8 cellular contexts compared by ENCODE assay signal in the genomic region with DNA sequence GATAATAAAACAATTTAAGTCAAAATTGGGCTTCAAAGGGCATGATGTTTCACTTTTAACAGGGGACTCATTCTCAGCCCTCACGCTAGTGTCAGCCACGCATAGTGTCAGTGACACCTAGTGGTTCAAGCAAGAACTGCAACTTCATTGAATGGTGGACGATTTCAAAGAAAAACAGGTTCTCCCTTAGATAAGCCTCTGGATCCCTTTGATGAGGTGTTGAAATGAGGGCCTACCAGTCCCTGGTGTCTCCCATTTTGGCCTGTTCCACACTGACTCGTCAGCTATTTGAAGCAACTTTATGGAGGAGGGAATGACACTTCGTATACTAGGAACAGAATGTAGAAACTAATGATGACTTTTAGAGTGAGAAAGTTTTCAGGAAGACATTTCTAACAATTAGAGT. TPM values are rescaled to one million over a fixed set of nuclear protein-coding genes. Genes with fewer than 3 reads are reported as not detected.
A peak's percentile ranks its signal among the peaks of the same experiment; 100 is the strongest.
DNase-seq lines count a peak whose midpoint lies in the region; ATAC-seq and TF ChIP-seq lines count a peak whose summit lies in the region.

No MANE protein-coding gene starts in this region.

- DNase-seq in activated CD8-positive, alpha-beta memory T cell treated with anti-CD3 and anti-CD28 coated beads, Interleukin-2, amount 10 ng/mL, durations not matched to agents 7 days and 5 days, result peak; percentile 54
- no peak for DNase-seq in activated CD8-positive, alpha-beta memory T cell treated with anti-CD3 and anti-CD28 coated beads for 24 hours
- DNase-seq in T-helper 2 cell treated with Interferon-gamma antibody and Interleukin-4, amounts not matched to agents 5 μg/mL and 100 μg/mL, for 36 hours (ENCODE audit: low spot score), result peak; percentile 23
- DNase-seq in dermis blood vessel endothelial cell (peak; percentile 63), lung (ENCODE audit: low spot score) (peak; percentile 39), tibial nerve (ENCODE audit: low spot score in 2 of 2) (peak in 1 of 2 donors; percentile 64)

- peak; percentile 63 for ATAC-seq in activated CD8-positive, alpha-beta memory T cell treated with anti-CD3 and anti-CD28 coated beads, Interleukin-2, amount 10 ng/mL, durations not matched to agents 7 days and 5 days
- ATAC-seq in lung (ENCODE audit: insufficient read depth, low FRiP score) (peak; percentile 77), HG03139 (IDR thresholded peaks at IDR 0.05; ENCODE audit: unreplicated experiment) (no peak)

- TF ChIP-seq POLR2A in tibial nerve (IDR thresholded peaks at IDR 0.05), result no peak

- H3K36me3 Mint-ChIP-seq in activated CD8-positive, alpha-beta memory T cell treated with anti-CD3 and anti-CD28 coated beads, Interleukin-2, amount 10 ng/mL, durations not matched to agents 7 days and 5 days, result no peaks in the 10 kb centered on the region
- H3K36me3 Mint-ChIP-seq in T-helper 2 cell treated with Interferon-gamma antibody and Interleukin-4, amounts not matched to agents 5 μg/mL and 100 μg/mL, for 36 hours (ENCODE audit: low read depth), result no peaks in the 10 kb centered on the region

- H3K4me3 Mint-ChIP-seq in activated CD8-positive, alpha-beta memory T cell treated with anti-CD3 and anti-CD28 coated beads, Interleukin-2, amount 10 ng/mL, durations not matched to agents 7 days and 5 days, result no peak overlapping the region
- H3K4me3 Mint-ChIP-seq in T-helper 2 cell treated with Interferon-gamma antibody and Interleukin-4, amounts not matched to agents 5 μg/mL and 100 μg/mL, for 36 hours, result no peak overlapping the region

- peaks cover 55% of the 10 kb centered on the region for H3K27me3 Mint-ChIP-seq in activated CD8-positive, alpha-beta memory T cell treated with anti-CD3 and anti-CD28 coated beads, Interleukin-2, amount 10 ng/mL, durations not matched to agents 7 days and 5 days
- H3K27me3 Mint-ChIP-seq in T-helper 2 cell treated with Interferon-gamma antibody and Interleukin-4, amounts not matched to agents 5 μg/mL and 100 μg/mL, for 36 hours (ENCODE audit: low read depth), result peaks cover 13% of the 10 kb centered on the region

- H3K9me3 ChIP-seq in lung (ENCODE audit: control insufficient read depth in 2 of 2, insufficient read depth in 1 of 2, low read length in 1 of 2) (no peaks in the 10 kb centered on the region), tibial nerve (no peaks in the 10 kb centered on the region)

- no peaks in the 10 kb centered on the region for H3K36me3 ChIP-seq in lung (ENCODE audit: control insufficient read depth in 2 of 2, insufficient read depth in 2 of 2, low read length in 2 of 2)
- H3K36me3 ChIP-seq in tibial nerve, result no peaks in the 10 kb centered on the region

- H3K9me3 Mint-ChIP-seq in activated CD8-positive, alpha-beta memory T cell treated with anti-CD3 and anti-CD28 coated beads, Interleukin-2, amount 10 ng/mL, durations not matched to agents 7 days and 5 days (ENCODE audit: low read depth), result no peaks in the 10 kb centered on the region
- H3K9me3 Mint-ChIP-seq in T-helper 2 cell treated with Interferon-gamma antibody and Interleukin-4, amounts not matched to agents 5 μg/mL and 100 μg/mL, for 36 hours, result no peaks in the 10 kb centered on the region

- 16% methylated on average over 5 of the region's 5 CpGs for WGBS in lung, 2 donors
- 12% methylated on average over 5 of the region's 5 CpGs for WGBS in tibial nerve, 2 donors

- H3K27me3 ChIP-seq in lung (ENCODE audit: control insufficient read depth, insufficient read depth), result no peaks in the 10 kb centered on the region
- peaks cover 0 to 5% of the 10 kb centered on the region in 2 donors for H3K27me3 ChIP-seq in tibial nerve

- peaks cover 2% of the 10 kb centered on the region for H3K4me1 Mint-ChIP-seq in activated CD8-positive, alpha-beta memory T cell treated with anti-CD3 and anti-CD28 coated beads, Interleukin-2, amount 10 ng/mL, durations not matched to agents 7 days and 5 days
- H3K4me1 Mint-ChIP-seq in T-helper 2 cell treated with Interferon-gamma antibody and Interleukin-4, amounts not matched to agents 5 μg/mL and 100 μg/mL, for 36 hours (ENCODE audit: low read depth), result peaks cover 1% of the 10 kb centered on the region

- H3K4me1 ChIP-seq in lung (ENCODE audit: control insufficient read depth in 2 of 2, insufficient read depth in 2 of 2, low read length in 2 of 2), result no peaks in the 10 kb centered on the region
- H3K4me1 ChIP-seq in tibial nerve, result no peaks in the 10 kb centered on the region

- H3K4me3 ChIP-seq in lung, result no peak overlapping the region
- H3K4me3 ChIP-seq in tibial nerve, result no peak overlapping the region

- no peak overlapping the region for H3K27ac Mint-ChIP-seq in activated CD8-positive, alpha-beta memory T cell treated with anti-CD3 and anti-CD28 coated beads, Interleukin-2, amount 10 ng/mL, durations not matched to agents 7 days and 5 days
- no peak overlapping the region for H3K27ac Mint-ChIP-seq in T-helper 2 cell treated with Interferon-gamma antibody and Interleukin-4, amounts not matched to agents 5 μg/mL and 100 μg/mL, for 36 hours

- no peak for TF ChIP-seq EP300 in Ishikawa (IDR thresholded peaks at IDR 0.05; ENCODE audit: borderline replicate concordance)
- no peak for TF ChIP-seq EP300 in tibial nerve (IDR thresholded peaks at IDR 0.05)

- CTCF ChIA-PET in activated CD8-positive, alpha-beta memory T cell treated with anti-CD3 and anti-CD28 coated beads, Interleukin-2, amount 10 ng/mL, durations not matched to agents 7 days and 5 days (lab: Charles Lee), result interaction anchor here (1.0 to 2.9 kb wide), 12 partner anchors 7 to 321 kb away, joined by 3 to 21 read pairs (median 6); no protein-coding TSS in a partner anchor

- TF ChIP-seq CTCF in lung (IDR thresholded peaks at IDR 0.05; ENCODE audit: control extremely low read depth, extremely low read depth) (peak; percentile 60), tibial nerve (IDR thresholded peaks at IDR 0.05) (peak; percentile 48 to 90 (median 82))

- peak; percentile 60 for TF ChIP-seq RAD21 in Ishikawa (IDR thresholded peaks at IDR 0.05; ENCODE audit: low read depth)

- H3K27ac ChIP-seq in lung (ENCODE audit: low read depth in 1 of 2, low read length in 1 of 2) (no peak overlapping the region), tibial nerve (no peak overlapping the region)

TF ChIP-seq in Ishikawa, 13 proteins besides CTCF, POLR2A, EP300 and RAD21:
- TF ChIP-seq ZBTB7A (IDR thresholded peaks at IDR 0.05; ENCODE audit: low read depth) (no peak), TEAD4 (IDR thresholded peaks at IDR 0.05) (no peak), TAF1 (IDR thresholded peaks at IDR 0.05; ENCODE audit: low read depth) (no peak), YY1 (IDR thresholded peaks at IDR 0.05; ENCODE audit: low read depth) (no peak), EGR1 (IDR thresholded peaks at IDR 0.05) (no peak), TCF12 (IDR thresholded peaks at IDR 0.05; ENCODE audit: low read depth) (no peak), CREB1 (IDR thresholded peaks at IDR 0.05; ENCODE audit: low read depth) (no peak), CEBPB (IDR thresholded peaks at IDR 0.05) (no peak), REST (IDR thresholded peaks at IDR 0.05; ENCODE audit: low read depth) (no peak), FOXM1 (IDR thresholded peaks at IDR 0.05; ENCODE audit: borderline replicate concordance, low read depth) (no peak)
- TF ChIP-seq, protein P1, sequence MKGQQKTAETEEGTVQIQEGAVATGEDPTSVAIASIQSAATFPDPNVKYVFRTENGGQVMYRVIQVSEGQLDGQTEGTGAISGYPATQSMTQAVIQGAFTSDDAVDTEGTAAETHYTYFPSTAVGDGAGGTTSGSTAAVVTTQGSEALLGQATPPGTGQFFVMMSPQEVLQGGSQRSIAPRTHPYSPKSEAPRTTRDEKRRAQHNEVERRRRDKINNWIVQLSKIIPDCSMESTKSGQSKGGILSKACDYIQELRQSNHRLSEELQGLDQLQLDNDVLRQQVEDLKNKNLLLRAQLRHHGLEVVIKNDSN (IDR thresholded peaks at IDR 0.05), result no peak

RNA-seq across cellular contexts. Expression of gene FCRL5, which starts 56.2 kb away (rescaled TPM):
- total RNA-seq in activated CD8-positive, alpha-beta memory T cell treated with anti-CD3 and anti-CD28 coated beads, Interleukin-2, amount 10 ng/mL, durations not matched to agents 7 days and 5 days, result not detected
- total RNA-seq in dermis blood vessel endothelial cell (not detected in 2 replicates), lung (1 to 10 TPM; 1.7 to 5.9 TPM), tibial nerve (under 1 TPM in 2 of 4 donors, not detected in 2; 0.21 to 0.30 TPM)
- 1 to 10 TPM in 1 of 2 donors, under 1 TPM in 1; 0.26 to 1.5 TPM for polyA plus RNA-seq in lung
